In the genomic region with DNA sequence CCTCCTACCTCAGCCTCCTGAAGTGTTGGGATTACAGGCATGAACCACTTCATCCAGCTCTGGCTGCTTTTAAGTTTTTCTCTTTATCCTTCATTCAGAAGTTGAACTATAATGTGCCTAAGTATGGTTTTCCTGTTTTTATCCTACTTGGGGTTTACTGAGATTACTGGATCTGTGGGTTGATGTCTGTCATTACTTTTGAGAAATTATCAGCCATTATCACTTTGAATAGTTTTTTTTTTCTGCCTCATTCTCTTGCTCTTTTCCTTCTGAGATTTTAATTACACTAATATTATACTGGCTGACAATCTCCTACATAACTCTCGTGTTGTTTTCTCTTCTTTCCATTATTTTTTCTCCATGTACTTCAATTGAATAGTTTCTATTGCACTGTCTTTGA, we compare ENCODE assay signal across 9 cellular contexts.
"Had no signal": no experiment of that assay in that cellular context is flagged by ENCODE, and none has a peak within 500 bp of the region (broad histone marks: within the 10 kb centered on the region; RNA-seq: fewer than 3 reads in every experiment).

No MANE protein-coding gene starts in this region.

- H2AFZ ChIP-seq: GM23248 had no signal

- H3K4me1 ChIP-seq: HAP-1 had no signal

- H3K27ac ChIP-seq: GM23248 had no signal

- H3K9me3 ChIP-seq: HAP-1 had no signal

- H3K9ac ChIP-seq: GM23248 had no signal

- DNase-seq: GM23248, GOT3, H7, IMR-90, KG1 had no signal

- FAIRE-seq: HTR-8/SVneo, K562 had no signal

- H3K36me3 ChIP-seq: HAP-1 had no signal

- ATAC-seq: HCT116, K562 had no signal

- H3K4me3 ChIP-seq: GM23248, HAP-1, K562 had no signal
